ENCODE assay signal across 12 cellular contexts in genomic region chr6:33692078-33692759, GRCh38. TPM values are rescaled to one million over a fixed set of nuclear protein-coding genes. Genes with fewer than 3 reads are reported as not detected.
DNase-seq lines count a peak whose midpoint lies in the region; ATAC-seq and TF ChIP-seq lines count a peak whose summit lies in the region.
"Had no signal": no experiment of that assay in that cellular context is flagged by ENCODE, and none has a peak within 500 bp of the region (broad histone marks: within the 10 kb centered on the region; RNA-seq: fewer than 3 reads in every experiment).

No MANE protein-coding gene starts in this region.

- no peak overlapping the region for H3K4me2 ChIP-seq in OCI-LY7 (ENCODE audit: low read length)
- H3K4me2 ChIP-seq: smooth muscle cell had no signal

- H3K9me3 Mint-ChIP-seq in CD4-positive, alpha-beta memory T cell, result no peaks in the 10 kb centered on the region
- H3K9me3 Mint-ChIP-seq in effector memory CD8-positive, alpha-beta T cell, result no peaks in the 10 kb centered on the region
- no peaks in the 10 kb centered on the region for H3K9me3 Mint-ChIP-seq in naive thymus-derived CD4-positive, alpha-beta T cell

- peaks cover 32 to 71% (median 50%) of the 10 kb centered on the region in 4 donors for H3K4me1 Mint-ChIP-seq in CD4-positive, alpha-beta memory T cell
- peaks cover 27 to 58% of the 10 kb centered on the region in 2 donors for H3K4me1 Mint-ChIP-seq in effector memory CD8-positive, alpha-beta T cell (ENCODE audit: low read depth in 2 of 2)
- H3K4me1 Mint-ChIP-seq in naive thymus-derived CD4-positive, alpha-beta T cell, result peaks cover 26 to 64% (median 57%) of the 10 kb centered on the region in 7 donors

- H3K36me3 Mint-ChIP-seq in CD4-positive, alpha-beta memory T cell, result peaks cover 53 to 64% of the 10 kb centered on the region in 2 donors
- peaks cover 31% of the 10 kb centered on the region for H3K36me3 Mint-ChIP-seq in effector memory CD8-positive, alpha-beta T cell (ENCODE audit: insufficient read depth)
- peaks cover 9 to 44% (median 19%) of the 10 kb centered on the region in 5 donors for H3K36me3 Mint-ChIP-seq in naive thymus-derived CD4-positive, alpha-beta T cell

- H3K4me3 ChIP-seq in CD4-positive, alpha-beta memory T cell (ENCODE audit: low read length in 2 of 2), result no peak overlapping the region
- no peak overlapping the region for H3K4me3 ChIP-seq in OCI-LY7 (ENCODE audit: low read depth, low read length, poor library complexity, severe bottlenecking)
- no peak overlapping the region for H3K4me3 ChIP-seq in naive thymus-derived CD4-positive, alpha-beta T cell (ENCODE audit: low read length)
- H3K4me3 ChIP-seq in A673 (ENCODE audit: low read depth, low read length, poor library complexity, severe bottlenecking), result no peak overlapping the region
- H3K4me3 ChIP-seq: SK-N-MC, smooth muscle cell, thoracic aorta had no signal

- no peaks in the 10 kb centered on the region for H3K27me3 ChIP-seq in CD4-positive, alpha-beta memory T cell (ENCODE audit: insufficient read depth, low read length)
- no peaks in the 10 kb centered on the region for H3K27me3 ChIP-seq in naive thymus-derived CD4-positive, alpha-beta T cell (ENCODE audit: control insufficient read depth in 2 of 2, insufficient read depth in 2 of 2, low read length in 2 of 2)
- H3K27me3 ChIP-seq in A673 (replicated peaks; ENCODE audit: insufficient read depth, low read depth, low read length, poor library complexity), result no peaks in the 10 kb centered on the region
- H3K27me3 ChIP-seq: brain microvascular endothelial cell had no signal

- H3K27ac Mint-ChIP-seq in CD4-positive, alpha-beta memory T cell, result peak overlapping the region; percentile 97 to 100 (median 98)
- peak overlapping the region; percentile 97 to 98 for H3K27ac Mint-ChIP-seq in effector memory CD8-positive, alpha-beta T cell
- peak overlapping the region; percentile 93 to 100 (median 96) for H3K27ac Mint-ChIP-seq in naive thymus-derived CD4-positive, alpha-beta T cell

- peaks cover 41% of the 10 kb centered on the region for H3K36me3 ChIP-seq in CD4-positive, alpha-beta memory T cell (ENCODE audit: insufficient read depth, low read length)
- H3K36me3 ChIP-seq in OCI-LY7 (ENCODE audit: insufficient read depth, low read length) (peaks cover 99% of the 10 kb centered on the region), A673 (ENCODE audit: insufficient read depth, low read length, poor library complexity, severe bottlenecking) (peaks cover 43% of the 10 kb centered on the region)
- peaks cover 0 to 65% (median 0%) of the 10 kb centered on the region in 3 experiments for H3K36me3 ChIP-seq in naive thymus-derived CD4-positive, alpha-beta T cell (ENCODE audit: control insufficient read depth in 2 of 3, insufficient read depth in 3 of 3, low read length in 3 of 3)
- H3K36me3 ChIP-seq: brain microvascular endothelial cell, thoracic aorta had no signal

- intact Hi-C loops in CD4-positive, alpha-beta memory T cell (cut with micrococcal nuclease), result no loop called here
- intact Hi-C loops in OCI-LY7 (cut with micrococcal nuclease; ENCODE audit: unreplicated experiment) (no loop called here), A673 (cut with micrococcal nuclease; ENCODE audit: unreplicated experiment) (no loop called here)
- intact Hi-C loops in naive thymus-derived CD4-positive, alpha-beta T cell (cut with micrococcal nuclease), result loop anchor here in 1 of 2 donors (5.0 to 10.0 kb wide), 2 partner anchors 267 to 490 kb away; partner anchors contain the start of genes HSD17B8, RXRB, SLC39A7 and SYNGAP1

- no peaks in the 10 kb centered on the region for H4K20me1 ChIP-seq in OCI-LY7 (ENCODE audit: insufficient read depth, low read length)

- BruUV-seq in OCI-LY7 (replicated peaks; lab: Mats Ljungman, UMichigan) (TSS peak; percentile 42), A673 (replicated peaks; lab: Mats Ljungman, UMichigan) (no TSS peak)

- peaks cover 56% of the 10 kb centered on the region for H3K4me1 ChIP-seq in CD4-positive, alpha-beta memory T cell (ENCODE audit: insufficient read depth, low read length)
- H3K4me1 ChIP-seq in OCI-LY7 (ENCODE audit: insufficient read depth, low read length, poor library complexity, severe bottlenecking) (peaks cover 16% of the 10 kb centered on the region), A673 (ENCODE audit: insufficient read depth, low read length, poor library complexity, severe bottlenecking) (peaks cover 37% of the 10 kb centered on the region)
- peaks cover 54 to 55% of the 10 kb centered on the region in 2 donors for H3K4me1 ChIP-seq in naive thymus-derived CD4-positive, alpha-beta T cell (ENCODE audit: control insufficient read depth in 2 of 2, insufficient read depth in 2 of 2, low read length in 2 of 2)

- no peaks in the 10 kb centered on the region for H3K9me2 ChIP-seq in OCI-LY7 (ENCODE audit: insufficient read depth, low read length)

- H3K27ac ChIP-seq in CD4-positive, alpha-beta memory T cell (ENCODE audit: low read depth, low read length), result peak overlapping the region; percentile 76
- no peak overlapping the region for H3K27ac ChIP-seq in OCI-LY7 (ENCODE audit: low read depth, low read length, poor library complexity, severe bottlenecking)
- H3K27ac ChIP-seq in naive thymus-derived CD4-positive, alpha-beta T cell (ENCODE audit: low read depth, low read length), result peak overlapping the region; percentile 80
- no peak overlapping the region for H3K27ac ChIP-seq in A673 (ENCODE audit: low read depth, low read length, poor library complexity, severe bottlenecking)
- H3K27ac ChIP-seq: brain microvascular endothelial cell, SK-N-MC, thoracic aorta had no signal

- no peak for ATAC-seq in effector memory CD8-positive, alpha-beta T cell (replicated peaks)
- no peak for ATAC-seq in naive thymus-derived CD4-positive, alpha-beta T cell

- no peak overlapping the region for H2AFZ ChIP-seq in OCI-LY7 (ENCODE audit: low read length)

- POLR2A ChIA-PET in CD4-positive, alpha-beta memory T cell (lab: Charles Lee; ENCODE audit: partially characterized antibody), result interaction anchor here (0.7 to 6.1 kb wide), 9 partner anchors 9 to 720 kb away, joined by 3 to 44 read pairs (median 5); partner anchors contain the start of genes BAK1 and ITPR3
- POLR2A ChIA-PET in OCI-LY7 (lab: Charles Lee) (no interaction called here), A673 (lab: Charles Lee; ENCODE audit: low non-redundant PET) (no interaction called here)
- POLR2A ChIA-PET in naive thymus-derived CD4-positive, alpha-beta T cell (lab: Charles Lee), result interaction anchor here (0.6 to 6.8 kb wide), 5 partner anchors 11 to 71 kb away, joined by 3 to 53 read pairs (median 3); partner anchors contain the start of genes ITPR3 and UQCC2

- no peak for TF ChIP-seq CTCF in OCI-LY7 (conservative IDR thresholded peaks at IDR 0.05; ENCODE audit: low read length)
- TF ChIP-seq CTCF in A673 (conservative IDR thresholded peaks at IDR 0.05; ENCODE audit: low read depth, low read length), result no peak

- no peaks in the 10 kb centered on the region for H3K79me2 ChIP-seq in OCI-LY7 (ENCODE audit: insufficient read depth, low read depth, low read length)

- no peaks in the 10 kb centered on the region for H3K9me3 ChIP-seq in CD4-positive, alpha-beta memory T cell (ENCODE audit: control insufficient read depth in 1 of 2, low read length in 2 of 2)
- H3K9me3 ChIP-seq in OCI-LY7 (ENCODE audit: low read length) (no peaks in the 10 kb centered on the region), A673 (ENCODE audit: low read depth, low read length, poor library complexity, severe bottlenecking) (no peaks in the 10 kb centered on the region)
- H3K9me3 ChIP-seq in naive thymus-derived CD4-positive, alpha-beta T cell (ENCODE audit: control insufficient read depth in 2 of 3, low read length in 3 of 3), result no peaks in the 10 kb centered on the region
- H3K9me3 ChIP-seq: thoracic aorta had no signal

- peak in 1 of 5 donors; percentile 37 for DNase-seq in CD4-positive, alpha-beta memory T cell
- DNase-seq in OCI-LY7 (ENCODE audit: low spot score) (no peak), NCI-H2081 treated with DMSO at 0.1 percent for 48 hours (lab: John Stamatoyannopoulos, UW) (no peak), HPDE6-E6E7 (ENCODE audit: extremely low spot score) (no peak), CD1c-positive myeloid dendritic cell (ENCODE audit: extremely low spot score) (no peak), A673 (ENCODE audit: low spot score) (no peak)
- DNase-seq in effector memory CD8-positive, alpha-beta T cell, result no peak
- DNase-seq in naive thymus-derived CD4-positive, alpha-beta T cell, result no peak

- H3K27me3 Mint-ChIP-seq in CD4-positive, alpha-beta memory T cell, result no peaks in the 10 kb centered on the region
- H3K27me3 Mint-ChIP-seq in effector memory CD8-positive, alpha-beta T cell, result no peaks in the 10 kb centered on the region
- no peaks in the 10 kb centered on the region for H3K27me3 Mint-ChIP-seq in naive thymus-derived CD4-positive, alpha-beta T cell

- H3K4me3 Mint-ChIP-seq in CD4-positive, alpha-beta memory T cell, result peak overlapping the region in 7 of 8 donors; percentile 51 to 84 (median 71)
- H3K4me3 Mint-ChIP-seq in effector memory CD8-positive, alpha-beta T cell, result peak overlapping the region; percentile 55 to 81
- peak overlapping the region; percentile 43 to 80 (median 64) for H3K4me3 Mint-ChIP-seq in naive thymus-derived CD4-positive, alpha-beta T cell

- CTCF ChIA-PET in CD4-positive, alpha-beta memory T cell (lab: Charles Lee; ENCODE audit: partially characterized antibody), result interaction anchor here (0.6 to 1.6 kb wide), 3 partner anchors 8 to 298 kb away, joined by 3 to 5 read pairs (median 4); no protein-coding TSS in a partner anchor
- CTCF ChIA-PET in OCI-LY7 (lab: Charles Lee; ENCODE audit: unreplicated experiment) (no interaction called here), A673 (lab: Charles Lee) (no interaction called here)
- CTCF ChIA-PET in naive thymus-derived CD4-positive, alpha-beta T cell (lab: Charles Lee), result interaction anchor here (0.7 to 1.8 kb wide), 4 partner anchors 17 to 100 kb away, joined by 3 to 6 read pairs (median 4); no protein-coding TSS in a partner anchor

RNA-seq across cellular contexts. Expression of gene UQCC2, which starts 19.3 kb away (rescaled TPM):
- 10 to 100 TPM; 22.8 to 24.8 TPM for total RNA-seq in CD4-positive, alpha-beta memory T cell
- polyA plus RNA-seq in CD4-positive, alpha-beta memory T cell, result 10 to 100 TPM; 44.4 to 57.9 TPM
- 64.9 and 82.1 TPM in 2 replicates for total RNA-seq in OCI-LY7 (2014; rRNA removed; shearing (Covaris generic))
- total RNA-seq in OCI-LY7 (2022), result 85.3 and 88.2 TPM in 2 replicates
- total RNA-seq in naive thymus-derived CD4-positive, alpha-beta T cell, result 10 to 100 TPM; 15.7 to 79.8 (median 23.0) TPM
- 10 to 100 TPM; 34.1 to 50.0 TPM for polyA plus RNA-seq in naive thymus-derived CD4-positive, alpha-beta T cell
- total RNA-seq in A673 (2021), result 122 and 124 TPM in 2 replicates

RNA-seq across cellular contexts. Expression of gene IP6K3, which starts 54.5 kb away (rescaled TPM):
- not detected for total RNA-seq in CD4-positive, alpha-beta memory T cell
- polyA plus RNA-seq in CD4-positive, alpha-beta memory T cell, result not detected
- total RNA-seq in OCI-LY7 (2014; rRNA removed; shearing (Covaris generic)), result not detected in 2 replicates
- total RNA-seq in OCI-LY7 (2022) (not detected in 2 replicates), A673 (2021) (not detected in 2 replicates)
- total RNA-seq in naive thymus-derived CD4-positive, alpha-beta T cell, result not detected
- polyA plus RNA-seq in naive thymus-derived CD4-positive, alpha-beta T cell, result not detected

Comparison
In these comparisons a context has a peak if more than half of its experiments do, and no peak if none do; other contexts are left out.
1. H3K27ac ChIP-seq: peak in CD4-positive, alpha-beta memory T cell (single experiment) and naive thymus-derived CD4-positive, alpha-beta T cell (single experiment); none in OCI-LY7 (single experiment) and A673 (single experiment).
2. CTCF ChIA-PET loops: an anchor here in CD4-positive, alpha-beta memory T cell (0.6 to 1.6 kb wide) and naive thymus-derived CD4-positive, alpha-beta T cell (0.7 to 1.8 kb wide); none called in OCI-LY7 and A673.
3. POLR2A ChIA-PET loops: an anchor here in CD4-positive, alpha-beta memory T cell (0.7 to 6.1 kb wide) and naive thymus-derived CD4-positive, alpha-beta T cell (0.6 to 6.8 kb wide); none called in OCI-LY7 and A673.
4. Peak in every context shown above with its lines, with median percentiles within 50 percentile points of each other: H3K27ac Mint-ChIP-seq and H3K4me3 Mint-ChIP-seq.